1 cellular context compared by ENCODE assay signal in the genomic region with DNA sequence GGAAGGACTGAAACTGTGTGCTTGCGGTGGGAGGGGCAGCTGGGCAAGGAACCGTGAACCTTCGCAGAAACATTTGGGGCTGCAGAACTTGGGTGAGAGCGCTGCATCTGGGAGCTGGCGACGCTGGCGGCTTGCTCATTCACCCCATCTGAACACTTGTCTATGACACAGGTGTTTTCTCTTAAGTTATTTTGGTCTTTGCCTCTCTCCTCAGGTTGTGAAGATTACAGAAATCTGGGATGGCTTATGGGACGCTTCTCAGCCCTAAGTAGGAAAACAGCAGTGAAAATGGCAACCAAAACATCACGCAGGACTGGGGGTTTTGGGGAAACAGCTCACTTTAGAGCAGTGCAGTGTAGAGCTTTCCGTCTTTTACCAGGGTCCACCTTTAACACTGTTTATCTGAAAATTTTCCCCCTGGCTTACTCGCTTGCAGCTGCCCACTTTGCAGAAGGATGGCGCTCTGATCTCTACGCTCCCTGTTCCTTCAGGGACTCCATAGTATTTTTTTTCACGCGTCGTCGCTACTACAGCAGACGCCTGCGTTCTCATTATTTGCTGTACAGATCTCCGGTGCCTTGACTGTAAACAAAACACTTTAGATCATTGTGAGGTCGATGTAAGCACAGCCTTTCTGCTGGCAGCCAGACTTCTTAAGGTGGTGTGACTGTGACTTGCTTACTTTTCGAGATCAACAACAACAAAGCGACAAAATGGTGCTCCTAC.
TF ChIP-seq lines count a peak whose summit lies in the region.

No MANE protein-coding gene starts in this region.

TF ChIP-seq in WTC11, 78 proteins besides CTCF, POLR2A, EP300 and RAD21 (continued from another document):
- TF ChIP-seq, protein P1, sequence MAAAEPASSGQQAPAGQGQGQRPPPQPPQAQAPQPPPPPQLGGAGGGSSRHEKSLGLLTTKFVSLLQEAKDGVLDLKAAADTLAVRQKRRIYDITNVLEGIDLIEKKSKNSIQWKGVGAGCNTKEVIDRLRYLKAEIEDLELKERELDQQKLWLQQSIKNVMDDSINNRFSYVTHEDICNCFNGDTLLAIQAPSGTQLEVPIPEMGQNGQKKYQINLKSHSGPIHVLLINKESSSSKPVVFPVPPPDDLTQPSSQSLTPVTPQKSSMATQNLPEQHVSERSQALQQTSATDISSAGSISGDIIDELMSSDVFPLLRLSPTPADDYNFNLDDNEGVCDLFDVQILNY (CRISPR knock-in tag; IDR thresholded peaks at IDR 0.05), result no peak
- no peak for TF ChIP-seq NR3C1 (CRISPR knock-in tag; conservative IDR thresholded peaks at IDR 0.05; ENCODE audit: low read depth)
- no peak for TF ChIP-seq RORB (CRISPR knock-in tag; IDR thresholded peaks at IDR 0.05)
- TF ChIP-seq TP53 (CRISPR knock-in tag; IDR thresholded peaks at IDR 0.05), result no peak
- TF ChIP-seq NR1H2 (CRISPR knock-in tag; IDR thresholded peaks at IDR 0.05), result no peak
